Comparison of ENCODE assay signal across 9 cellular contexts in the genomic region with DNA sequence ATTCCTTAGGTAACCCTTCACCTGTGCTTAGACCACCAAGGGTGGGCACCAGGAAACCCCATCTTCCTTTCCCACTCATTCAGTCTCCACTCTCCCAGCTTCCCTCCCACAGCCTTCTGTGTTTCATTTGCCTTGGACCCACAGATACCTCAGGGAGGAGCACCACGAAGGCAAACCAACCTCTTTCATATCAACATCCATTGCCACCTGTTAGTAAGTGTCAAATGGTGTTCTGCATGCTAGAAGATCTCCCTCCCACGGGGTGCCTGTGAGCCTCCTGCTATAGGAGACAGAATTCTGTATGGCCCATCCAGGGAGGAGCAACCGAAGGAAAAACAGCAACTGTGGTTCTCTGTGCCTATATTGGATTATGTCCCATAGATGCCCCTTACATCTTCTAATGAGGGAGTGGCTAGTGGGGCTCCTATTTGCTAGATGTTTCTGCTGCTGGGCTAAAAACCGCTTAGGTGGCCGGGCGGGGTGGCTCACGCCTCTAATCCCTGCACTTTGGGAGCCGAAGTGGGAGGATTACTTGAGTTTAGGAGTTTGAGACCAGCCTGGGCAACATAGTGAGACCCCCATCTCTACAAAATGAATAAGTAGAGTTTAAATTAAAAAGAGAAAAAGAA. TPM values are rescaled to one million over a fixed set of nuclear protein-coding genes. Genes with fewer than 3 reads are reported as not detected.
DNase-seq lines count a peak whose midpoint lies in the region; ATAC-seq, FAIRE-seq and TF ChIP-seq lines count a peak whose summit lies in the region.
"Had no signal": no experiment of that assay in that cellular context is flagged by ENCODE, and none has a peak within 500 bp of the region (broad histone marks: within the 10 kb centered on the region; RNA-seq: fewer than 3 reads in every experiment).

No MANE protein-coding gene starts in this region.

- H3K4me3 ChIP-seq in HCT116 (replicated peaks in 1 of 2; ENCODE audit: low read depth in 1 of 2, low read length in 2 of 2) (peak overlapping the region in 1 of 2 experiments; percentile 35; a peak in 1 of 4 replicates), HAP-1 (no peak overlapping the region)

- ATAC-seq in HCT116 = 0 out of 2 replicates have a peak, but pooled peaks have one; percentile 2

- POLR2A ChIA-PET in HCT116 (lab: Charles Lee) = no interaction called here

- RAD21 ChIA-PET in HCT116 (lab: Charles Lee; ENCODE audit: low non-redundant PET in 1 of 2, low total read pairs in 2 of 2, uncharacterized antibody in 2 of 2, unreplicated experiment in 2 of 2) = no interaction called here

- peaks cover 6 to 17% (median 15%) of the 10 kb centered on the region in 5 experiments for H3K9me3 Mint-ChIP-seq in brain

- H3K27me3 Mint-ChIP-seq in brain = no peaks in the 10 kb centered on the region

- H3K27ac ChIP-seq in 22Rv1 (peak overlapping the region; percentile 54), HCT116 (ENCODE audit: low read depth, low read length) (no peak overlapping the region), substantia nigra (ENCODE audit: low read depth, low read length, poor library complexity, severe bottlenecking) (no peak overlapping the region)

- intact Hi-C loops in HCT116 (cut with micrococcal nuclease) = loop anchor here (1.0 to 2.0 kb wide), 3 partner anchors 56 to 201 kb away; a partner anchor contains a TSS

- no TSS peak for BruUV-seq in HCT116 (replicated peaks; lab: Mats Ljungman, UMichigan)

- peaks cover 10% of the 10 kb centered on the region for H3K4me1 Mint-ChIP-seq in brain

- peak overlapping the region; percentile 6 to 86 (median 72) for H3K4me3 Mint-ChIP-seq in brain

- H3K9ac ChIP-seq in HCT116 (ENCODE audit: low read length) = peak overlapping the region; percentile 44

- no peak for DNase-seq in HCT116 (ENCODE audit: low read depth, low spot score)
- DNase-seq in myocyte (ENCODE audit: low read depth) = peak; percentile 82
- DNase-seq in HAP-1 (ENCODE audit: low spot score in 2 of 2) = no peak
- no peak for DNase-seq in GM19239 (ENCODE audit: insufficient read length, low spot score)
- no peak for DNase-seq in NCI-H748 (lab: John Stamatoyannopoulos, UW; ENCODE audit: unreplicated experiment)
- no peak for DNase-seq in substantia nigra (lab: John Stamatoyannopoulos, UW)

- no peak for TF ChIP-seq CTCF in 22Rv1 (IDR thresholded peaks at IDR 0.05)
- TF ChIP-seq CTCF in HCT116 (IDR thresholded peaks at IDR 0.05 in 2 of 3, conservative IDR thresholded peaks at IDR 0.05 in 1 of 3; ENCODE audit: borderline replicate concordance in 1 of 3, insufficient read depth in 1 of 3, low read depth in 2 of 3, low read length in 2 of 3) = no peak
- no peak for TF ChIP-seq CTCF in brain (conservative IDR thresholded peaks at IDR 0.05)

- no peaks in the 10 kb centered on the region for H4K20me1 ChIP-seq in HCT116 (ENCODE audit: insufficient read depth)

- FAIRE-seq in GM19239 (lab: Jason Lieb, UNC) = no peak
- FAIRE-seq: H54 had no signal

- CTCF ChIA-PET in HCT116 (lab: Charles Lee) = no interaction called here

- in situ Hi-C loops in HAP-1 (cut with MboI; ENCODE audit: low sequenced_read_pairs) = loop anchor here (5.0 kb wide), 1 partner anchor 191 kb away; a partner anchor contains a TSS

- H3K27me3 ChIP-seq in HCT116 (ENCODE audit: insufficient read depth, low read length) (no peaks in the 10 kb centered on the region), HAP-1 (ENCODE audit: low read depth) (no peaks in the 10 kb centered on the region)

- no peak for TF ChIP-seq POLR2A in HCT116 (IDR thresholded peaks at IDR 0.05; ENCODE audit: borderline replicate concordance, extremely low read depth, insufficient read depth, insufficient read length)

- peak overlapping the region; percentile 99 for H2AFZ ChIP-seq in HCT116 (ENCODE audit: low read depth, low read length, poor library complexity, severe bottlenecking)

- peak overlapping the region in 3 of 5 experiments; percentile 24 to 38 (median 35) for H3K27ac Mint-ChIP-seq in brain

- H3K9me2 ChIP-seq in HCT116 (ENCODE audit: insufficient read depth) = no peaks in the 10 kb centered on the region

- TF ChIP-seq RAD21 in HCT116 (IDR thresholded peaks at IDR 0.05; ENCODE audit: low read depth) = no peak

- no peaks in the 10 kb centered on the region for H3K79me2 ChIP-seq in HCT116 (ENCODE audit: insufficient read depth, low read length)

- peak overlapping the region; percentile 71 for H3K4me2 ChIP-seq in HCT116 (ENCODE audit: low read length)

- H3K36me3 ChIP-seq in HCT116 (ENCODE audit: control insufficient read depth in 1 of 2, insufficient read depth in 2 of 2, low read length in 2 of 2) (no peaks in the 10 kb centered on the region), HAP-1 (replicated peaks) (no peaks in the 10 kb centered on the region)

- H3K4me1 ChIP-seq in HCT116 (ENCODE audit: control insufficient read depth in 1 of 2, insufficient read depth in 2 of 2, low read length in 2 of 2) (peaks cover 3 to 20% of the 10 kb centered on the region in 2 experiments; a peak in 3 of 4 replicates), HAP-1 (peaks cover 4% of the 10 kb centered on the region)

- H3K9me3 ChIP-seq in HCT116 (ENCODE audit: control insufficient read depth in 1 of 2, insufficient read depth in 1 of 2, low read depth in 1 of 2, low read length in 2 of 2) (no peaks in the 10 kb centered on the region), HAP-1 (peaks cover 3% of the 10 kb centered on the region; the same call in 1 of the 2 replicates)

- H3K36me3 Mint-ChIP-seq in brain = peaks cover 5% of the 10 kb centered on the region

TF ChIP-seq in HCT116, 20 proteins besides CTCF, POLR2A, EP300 and RAD21:
- TF ChIP-seq CBX3 (IDR thresholded peaks at IDR 0.05; ENCODE audit: low read depth) = no peak
- TF ChIP-seq ZNF274 (IDR thresholded peaks at IDR 0.05; ENCODE audit: low read depth, low read length) = no peak

RNA-seq across cellular contexts. Expression of a gene that starts 25.6 kb away (rescaled TPM):
- total RNA-seq in HCT116 (2021; ENCODE audit: unreplicated experiment) (0.30 TPM), myocyte (101 and 120 TPM in 2 replicates)
- not detected in 2 replicates for polyA plus RNA-seq in HCT116 (2012)
- polyA plus RNA-seq in brain (ENCODE audit: insufficient read depth, low read depth, low replicate concordance) = 61.0 TPM
- 53.9 TPM for polyA plus RNA-seq in myocyte (2012)

Comparison
In these comparisons a context has a peak if more than half of its experiments do, and no peak if none do; other contexts are left out.
1. RNA of a gene that starts 25.6 kb away (total RNA-seq): 101 to 120 TPM in myocyte; 0.30 TPM in HCT116 (single experiment); every median in the first group is over 10 times any median in the second.